Comparison of ENCODE assay signal across 2 cellular contexts in the genomic region with DNA sequence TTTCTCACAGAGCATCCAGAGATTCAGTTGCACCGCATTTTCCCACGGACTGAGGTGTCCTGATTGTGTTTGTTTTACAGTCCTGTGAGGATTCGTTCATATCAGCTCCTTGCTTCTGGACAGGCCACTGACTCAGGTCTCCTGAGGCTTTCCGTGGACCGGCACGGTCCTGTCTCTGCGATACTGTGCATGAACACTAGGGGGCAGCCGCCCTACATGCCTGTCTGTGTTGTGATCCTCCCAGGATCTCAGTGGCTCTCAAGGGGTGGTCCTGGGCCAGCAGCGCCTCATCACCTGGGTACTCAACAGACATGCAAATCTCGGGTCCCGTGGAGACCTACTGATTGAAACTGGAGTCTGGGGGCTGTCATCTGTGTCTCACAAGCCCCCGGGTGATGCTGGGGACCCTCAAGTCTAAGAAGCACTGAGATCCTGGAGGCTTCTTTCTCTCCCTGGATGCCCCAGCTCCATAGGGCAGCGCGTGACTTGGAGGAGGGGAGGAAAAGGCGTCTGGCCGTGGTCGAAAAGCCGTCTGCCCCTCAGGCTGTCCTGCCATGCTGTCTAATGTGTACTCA.
TF ChIP-seq lines count a peak whose summit lies in the region.

No MANE protein-coding gene starts in this region.

TF ChIP-seq in HCT116, 20 proteins besides CTCF, POLR2A, EP300 and RAD21:
- TF ChIP-seq FOSL1 (IDR thresholded peaks at IDR 0.05; ENCODE audit: low read depth) (no peak), SIN3A (IDR thresholded peaks at IDR 0.05; ENCODE audit: low read depth) (no peak)
TF ChIP-seq in HCT116: peak in this region for 0.

TF ChIP-seq in GM12878, 131 proteins besides CTCF, POLR2A, EP300 and RAD21 (continues in another document):
- TF ChIP-seq, protein P1, sequence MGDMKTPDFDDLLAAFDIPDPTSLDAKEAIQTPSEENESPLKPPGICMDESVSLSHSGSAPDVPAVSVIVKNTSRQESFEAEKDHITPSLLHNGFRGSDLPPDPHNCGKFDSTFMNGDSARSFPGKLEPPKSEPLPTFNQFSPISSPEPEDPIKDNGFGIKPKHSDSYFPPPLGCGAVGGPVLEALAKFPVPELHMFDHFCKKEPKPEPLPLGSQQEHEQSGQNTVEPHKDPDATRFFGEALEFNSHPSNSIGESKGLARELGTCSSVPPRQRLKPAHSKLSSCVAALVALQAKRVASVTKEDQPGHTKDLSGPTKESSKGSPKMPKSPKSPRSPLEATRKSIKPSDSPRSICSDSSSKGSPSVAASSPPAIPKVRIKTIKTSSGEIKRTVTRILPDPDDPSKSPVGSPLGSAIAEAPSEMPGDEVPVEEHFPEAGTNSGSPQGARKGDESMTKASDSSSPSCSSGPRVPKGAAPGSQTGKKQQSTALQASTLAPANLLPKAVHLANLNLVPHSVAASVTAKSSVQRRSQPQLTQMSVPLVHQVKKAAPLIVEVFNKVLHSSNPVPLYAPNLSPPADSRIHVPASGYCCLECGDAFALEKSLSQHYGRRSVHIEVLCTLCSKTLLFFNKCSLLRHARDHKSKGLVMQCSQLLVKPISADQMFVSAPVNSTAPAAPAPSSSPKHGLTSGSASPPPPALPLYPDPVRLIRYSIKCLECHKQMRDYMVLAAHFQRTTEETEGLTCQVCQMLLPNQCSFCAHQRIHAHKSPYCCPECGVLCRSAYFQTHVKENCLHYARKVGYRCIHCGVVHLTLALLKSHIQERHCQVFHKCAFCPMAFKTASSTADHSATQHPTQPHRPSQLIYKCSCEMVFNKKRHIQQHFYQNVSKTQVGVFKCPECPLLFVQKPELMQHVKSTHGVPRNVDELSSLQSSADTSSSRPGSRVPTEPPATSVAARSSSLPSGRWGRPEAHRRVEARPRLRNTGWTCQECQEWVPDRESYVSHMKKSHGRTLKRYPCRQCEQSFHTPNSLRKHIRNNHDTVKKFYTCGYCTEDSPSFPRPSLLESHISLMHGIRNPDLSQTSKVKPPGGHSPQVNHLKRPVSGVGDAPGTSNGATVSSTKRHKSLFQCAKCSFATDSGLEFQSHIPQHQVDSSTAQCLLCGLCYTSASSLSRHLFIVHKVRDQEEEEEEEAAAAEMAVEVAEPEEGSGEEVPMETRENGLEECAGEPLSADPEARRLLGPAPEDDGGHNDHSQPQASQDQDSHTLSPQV (IDR thresholded peaks at IDR 0.05), result 0 out of 2 replicates have a peak, but pooled peaks have one; percentile 18
- TF ChIP-seq TAF1 (IDR thresholded peaks at IDR 0.05; ENCODE audit: borderline replicate concordance, low read depth, low read length) (no peak), SREBF2 (IDR thresholded peaks at IDR 0.05; ENCODE audit: low read length) (no peak), IKZF1 (conservative IDR thresholded peaks at IDR 0.05) (peak; percentile 61), IRF4 (IDR thresholded peaks at IDR 0.05; ENCODE audit: low read depth, low read length) (peak; percentile 53; the same call in 1 of the 2 replicates), EZH2 (IDR thresholded peaks at IDR 0.05; ENCODE audit: borderline replicate concordance, control insufficient read depth, low read depth, low read length) (no peak), ZZZ3 (IDR thresholded peaks at IDR 0.05; ENCODE audit: control insufficient read depth, insufficient read length, low read depth) (no peak), FOXM1 (IDR thresholded peaks at IDR 0.05; ENCODE audit: low read depth, low read length) (no peak), RBBP5 (conservative IDR thresholded peaks at IDR 0.05) (no peak), MTA2 (IDR thresholded peaks at IDR 0.05; ENCODE audit: low read depth) (no peak), ZNF207 (IDR thresholded peaks at IDR 0.05; ENCODE audit: borderline replicate concordance) (0 out of 2 replicates have a peak, but pooled peaks have one; percentile 44), HCFC1 (IDR thresholded peaks at IDR 0.05; ENCODE audit: low read length) (no peak), RCOR1 (conservative IDR thresholded peaks at IDR 0.05; ENCODE audit: low read depth, low read length) (no peak), SMARCA5 (IDR thresholded peaks at IDR 0.05) (0 out of 2 replicates have a peak, but pooled peaks have one; percentile 40), YY1 (IDR thresholded peaks at IDR 0.05; ENCODE audit: low read depth, low read length) (peak; percentile 64; the same call in 1 of the 2 replicates), SMAD1 (IDR thresholded peaks at IDR 0.05; ENCODE audit: low read depth, partially characterized antibody) (no peak), YBX1 (IDR thresholded peaks at IDR 0.05) (no peak), SMC3 (IDR thresholded peaks at IDR 0.05; ENCODE audit: borderline replicate concordance, low read length) (peak; percentile 96), ZNF622 (IDR thresholded peaks at IDR 0.05) (no peak), MEF2B (IDR thresholded peaks at IDR 0.05; ENCODE audit: partially characterized antibody, poor library complexity, severe bottlenecking) (peak; percentile 42), ZSCAN29 (IDR thresholded peaks at IDR 0.05) (0 out of 2 replicates have a peak, but pooled peaks have one; percentile 11), POU2F2 (IDR thresholded peaks at IDR 0.05; ENCODE audit: borderline replicate concordance, low read depth, low read length) (0 out of 3 replicates have a peak, but pooled peaks have one; percentile 46), RFX5 (IDR thresholded peaks at IDR 0.05; ENCODE audit: low read depth, low read length) (no peak), MXI1 (IDR thresholded peaks at IDR 0.05; ENCODE audit: low read depth, low read length) (no peak), NR2F1 (conservative IDR thresholded peaks at IDR 0.05) (no peak)
- TF ChIP-seq, protein P2, sequence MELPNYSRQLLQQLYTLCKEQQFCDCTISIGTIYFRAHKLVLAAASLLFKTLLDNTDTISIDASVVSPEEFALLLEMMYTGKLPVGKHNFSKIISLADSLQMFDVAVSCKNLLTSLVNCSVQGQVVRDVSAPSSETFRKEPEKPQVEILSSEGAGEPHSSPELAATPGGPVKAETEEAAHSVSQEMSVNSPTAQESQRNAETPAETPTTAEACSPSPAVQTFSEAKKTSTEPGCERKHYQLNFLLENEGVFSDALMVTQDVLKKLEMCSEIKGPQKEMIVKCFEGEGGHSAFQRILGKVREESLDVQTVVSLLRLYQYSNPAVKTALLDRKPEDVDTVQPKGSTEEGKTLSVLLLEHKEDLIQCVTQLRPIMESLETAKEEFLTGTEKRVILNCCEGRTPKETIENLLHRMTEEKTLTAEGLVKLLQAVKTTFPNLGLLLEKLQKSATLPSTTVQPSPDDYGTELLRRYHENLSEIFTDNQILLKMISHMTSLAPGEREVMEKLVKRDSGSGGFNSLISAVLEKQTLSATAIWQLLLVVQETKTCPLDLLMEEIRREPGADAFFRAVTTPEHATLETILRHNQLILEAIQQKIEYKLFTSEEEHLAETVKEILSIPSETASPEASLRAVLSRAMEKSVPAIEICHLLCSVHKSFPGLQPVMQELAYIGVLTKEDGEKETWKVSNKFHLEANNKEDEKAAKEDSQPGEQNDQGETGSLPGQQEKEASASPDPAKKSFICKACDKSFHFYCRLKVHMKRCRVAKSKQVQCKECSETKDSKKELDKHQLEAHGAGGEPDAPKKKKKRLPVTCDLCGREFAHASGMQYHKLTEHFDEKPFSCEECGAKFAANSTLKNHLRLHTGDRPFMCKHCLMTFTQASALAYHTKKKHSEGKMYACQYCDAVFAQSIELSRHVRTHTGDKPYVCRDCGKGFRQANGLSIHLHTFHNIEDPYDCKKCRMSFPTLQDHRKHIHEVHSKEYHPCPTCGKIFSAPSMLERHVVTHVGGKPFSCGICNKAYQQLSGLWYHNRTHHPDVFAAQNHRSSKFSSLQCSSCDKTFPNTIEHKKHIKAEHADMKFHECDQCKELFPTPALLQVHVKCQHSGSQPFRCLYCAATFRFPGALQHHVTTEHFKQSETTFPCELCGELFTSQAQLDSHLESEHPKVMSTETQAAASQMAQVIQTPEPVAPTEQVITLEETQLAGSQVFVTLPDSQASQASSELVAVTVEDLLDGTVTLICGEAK (IDR thresholded peaks at IDR 0.05; ENCODE audit: borderline replicate concordance), result no peak
- TF ChIP-seq, protein P3, sequence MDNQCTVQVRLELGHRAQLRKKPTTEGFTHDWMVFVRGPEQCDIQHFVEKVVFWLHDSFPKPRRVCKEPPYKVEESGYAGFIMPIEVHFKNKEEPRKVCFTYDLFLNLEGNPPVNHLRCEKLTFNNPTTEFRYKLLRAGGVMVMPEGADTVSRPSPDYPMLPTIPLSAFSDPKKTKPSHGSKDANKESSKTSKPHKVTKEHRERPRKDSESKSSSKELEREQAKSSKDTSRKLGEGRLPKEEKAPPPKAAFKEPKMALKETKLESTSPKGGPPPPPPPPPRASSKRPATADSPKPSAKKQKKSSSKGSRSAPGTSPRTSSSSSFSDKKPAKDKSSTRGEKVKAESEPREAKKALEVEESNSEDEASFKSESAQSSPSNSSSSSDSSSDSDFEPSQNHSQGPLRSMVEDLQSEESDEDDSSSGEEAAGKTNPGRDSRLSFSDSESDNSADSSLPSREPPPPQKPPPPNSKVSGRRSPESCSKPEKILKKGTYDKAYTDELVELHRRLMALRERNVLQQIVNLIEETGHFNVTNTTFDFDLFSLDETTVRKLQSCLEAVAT (IDR thresholded peaks at IDR 0.05), result peak; percentile 38; the same call in 1 of the 2 replicates
- TF ChIP-seq, protein P4, sequence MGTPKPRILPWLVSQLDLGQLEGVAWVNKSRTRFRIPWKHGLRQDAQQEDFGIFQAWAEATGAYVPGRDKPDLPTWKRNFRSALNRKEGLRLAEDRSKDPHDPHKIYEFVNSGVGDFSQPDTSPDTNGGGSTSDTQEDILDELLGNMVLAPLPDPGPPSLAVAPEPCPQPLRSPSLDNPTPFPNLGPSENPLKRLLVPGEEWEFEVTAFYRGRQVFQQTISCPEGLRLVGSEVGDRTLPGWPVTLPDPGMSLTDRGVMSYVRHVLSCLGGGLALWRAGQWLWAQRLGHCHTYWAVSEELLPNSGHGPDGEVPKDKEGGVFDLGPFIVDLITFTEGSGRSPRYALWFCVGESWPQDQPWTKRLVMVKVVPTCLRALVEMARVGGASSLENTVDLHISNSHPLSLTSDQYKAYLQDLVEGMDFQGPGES (IDR thresholded peaks at IDR 0.05), result no peak
- TF ChIP-seq, protein P5, sequence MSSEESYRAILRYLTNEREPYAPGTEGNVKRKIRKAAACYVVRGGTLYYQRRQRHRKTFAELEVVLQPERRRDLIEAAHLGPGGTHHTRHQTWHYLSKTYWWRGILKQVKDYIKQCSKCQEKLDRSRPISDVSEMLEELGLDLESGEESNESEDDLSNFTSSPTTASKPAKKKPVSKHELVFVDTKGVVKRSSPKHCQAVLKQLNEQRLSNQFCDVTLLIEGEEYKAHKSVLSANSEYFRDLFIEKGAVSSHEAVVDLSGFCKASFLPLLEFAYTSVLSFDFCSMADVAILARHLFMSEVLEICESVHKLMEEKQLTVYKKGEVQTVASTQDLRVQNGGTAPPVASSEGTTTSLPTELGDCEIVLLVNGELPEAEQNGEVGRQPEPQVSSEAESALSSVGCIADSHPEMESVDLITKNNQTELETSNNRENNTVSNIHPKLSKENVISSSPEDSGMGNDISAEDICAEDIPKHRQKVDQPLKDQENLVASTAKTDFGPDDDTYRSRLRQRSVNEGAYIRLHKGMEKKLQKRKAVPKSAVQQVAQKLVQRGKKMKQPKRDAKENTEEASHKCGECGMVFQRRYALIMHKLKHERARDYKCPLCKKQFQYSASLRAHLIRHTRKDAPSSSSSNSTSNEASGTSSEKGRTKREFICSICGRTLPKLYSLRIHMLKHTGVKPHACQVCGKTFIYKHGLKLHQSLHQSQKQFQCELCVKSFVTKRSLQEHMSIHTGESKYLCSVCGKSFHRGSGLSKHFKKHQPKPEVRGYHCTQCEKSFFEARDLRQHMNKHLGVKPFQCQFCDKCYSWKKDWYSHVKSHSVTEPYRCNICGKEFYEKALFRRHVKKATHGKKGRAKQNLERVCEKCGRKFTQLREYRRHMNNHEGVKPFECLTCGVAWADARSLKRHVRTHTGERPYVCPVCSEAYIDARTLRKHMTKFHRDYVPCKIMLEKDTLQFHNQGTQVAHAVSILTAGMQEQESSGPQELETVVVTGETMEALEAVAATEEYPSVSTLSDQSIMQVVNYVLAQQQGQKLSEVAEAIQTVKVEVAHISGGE (CRISPR knock-in tag; IDR thresholded peaks at IDR 0.05), result no peak
- TF ChIP-seq, protein P6, sequence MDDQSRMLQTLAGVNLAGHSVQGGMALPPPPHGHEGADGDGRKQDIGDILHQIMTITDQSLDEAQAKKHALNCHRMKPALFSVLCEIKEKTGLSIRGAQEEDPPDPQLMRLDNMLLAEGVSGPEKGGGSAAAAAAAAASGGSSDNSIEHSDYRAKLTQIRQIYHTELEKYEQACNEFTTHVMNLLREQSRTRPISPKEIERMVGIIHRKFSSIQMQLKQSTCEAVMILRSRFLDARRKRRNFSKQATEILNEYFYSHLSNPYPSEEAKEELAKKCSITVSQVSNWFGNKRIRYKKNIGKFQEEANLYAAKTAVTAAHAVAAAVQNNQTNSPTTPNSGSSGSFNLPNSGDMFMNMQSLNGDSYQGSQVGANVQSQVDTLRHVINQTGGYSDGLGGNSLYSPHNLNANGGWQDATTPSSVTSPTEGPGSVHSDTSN (IDR thresholded peaks at IDR 0.05; ENCODE audit: insufficient replicate concordance, low read depth, low read length), result no peak
- TF ChIP-seq, protein P7, sequence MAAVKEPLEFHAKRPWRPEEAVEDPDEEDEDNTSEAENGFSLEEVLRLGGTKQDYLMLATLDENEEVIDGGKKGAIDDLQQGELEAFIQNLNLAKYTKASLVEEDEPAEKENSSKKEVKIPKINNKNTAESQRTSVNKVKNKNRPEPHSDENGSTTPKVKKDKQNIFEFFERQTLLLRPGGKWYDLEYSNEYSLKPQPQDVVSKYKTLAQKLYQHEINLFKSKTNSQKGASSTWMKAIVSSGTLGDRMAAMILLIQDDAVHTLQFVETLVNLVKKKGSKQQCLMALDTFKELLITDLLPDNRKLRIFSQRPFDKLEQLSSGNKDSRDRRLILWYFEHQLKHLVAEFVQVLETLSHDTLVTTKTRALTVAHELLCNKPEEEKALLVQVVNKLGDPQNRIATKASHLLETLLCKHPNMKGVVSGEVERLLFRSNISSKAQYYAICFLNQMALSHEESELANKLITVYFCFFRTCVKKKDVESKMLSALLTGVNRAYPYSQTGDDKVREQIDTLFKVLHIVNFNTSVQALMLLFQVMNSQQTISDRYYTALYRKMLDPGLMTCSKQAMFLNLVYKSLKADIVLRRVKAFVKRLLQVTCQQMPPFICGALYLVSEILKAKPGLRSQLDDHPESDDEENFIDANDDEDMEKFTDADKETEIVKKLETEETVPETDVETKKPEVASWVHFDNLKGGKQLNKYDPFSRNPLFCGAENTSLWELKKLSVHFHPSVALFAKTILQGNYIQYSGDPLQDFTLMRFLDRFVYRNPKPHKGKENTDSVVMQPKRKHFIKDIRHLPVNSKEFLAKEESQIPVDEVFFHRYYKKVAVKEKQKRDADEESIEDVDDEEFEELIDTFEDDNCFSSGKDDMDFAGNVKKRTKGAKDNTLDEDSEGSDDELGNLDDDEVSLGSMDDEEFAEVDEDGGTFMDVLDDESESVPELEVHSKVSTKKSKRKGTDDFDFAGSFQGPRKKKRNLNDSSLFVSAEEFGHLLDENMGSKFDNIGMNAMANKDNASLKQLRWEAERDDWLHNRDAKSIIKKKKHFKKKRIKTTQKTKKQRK (IDR thresholded peaks at IDR 0.05; ENCODE audit: low read depth, low read length), result no peak
